Comparison of ENCODE assay signal across 12 cellular contexts in genomic region chr17:63646492-63646815, GRCh38. TPM values are rescaled to one million over a fixed set of nuclear protein-coding genes. Genes with fewer than 3 reads are reported as not detected.
DNase-seq lines count a peak whose midpoint lies in the region; ATAC-seq and TF ChIP-seq lines count a peak whose summit lies in the region.
"Had no signal": no experiment of that assay in that cellular context is flagged by ENCODE, and none has a peak within 500 bp of the region (broad histone marks: within the 10 kb centered on the region; RNA-seq: fewer than 3 reads in every experiment).

No MANE protein-coding gene starts in this region.

- H3K9me3 ChIP-seq in mammary epithelial cell (replicated peaks; ENCODE audit: insufficient read depth, low read length) = no peaks in the 10 kb centered on the region
- H3K9me3 ChIP-seq in CD8-positive, alpha-beta T cell (ENCODE audit: low read length) = no peaks in the 10 kb centered on the region
- H3K9me3 ChIP-seq: esophagus squamous epithelium had no signal

- CTCF ChIA-PET in mammary epithelial cell (lab: Charles Lee; ENCODE audit: low non-redundant PET) (interaction anchor here (0.7 kb wide), 1 partner anchor 86 kb away, joined by 3 read pairs; no protein-coding TSS in a partner anchor), WTC11 (lab: Charles Lee) (interaction anchor here (2.1 kb wide), 1 partner anchor 211 kb away, joined by 7 read pairs; no protein-coding TSS in a partner anchor)
- CTCF ChIA-PET in CD8-positive, alpha-beta T cell (lab: Charles Lee) = no interaction called here

- intact Hi-C loops in mammary epithelial cell (cut with micrococcal nuclease) = no loop called here
- intact Hi-C loops in CD8-positive, alpha-beta T cell (cut with DNase I, micrococcal nuclease) = loop anchor here in 1 of 2 experiments (5.0 kb wide), 1 partner anchor 789 kb away; no protein-coding TSS in a partner anchor

- ATAC-seq in GM19463 (IDR thresholded peaks at IDR 0.05; ENCODE audit: unreplicated experiment) (peak; percentile 84), HG03139 (IDR thresholded peaks at IDR 0.05; ENCODE audit: unreplicated experiment) (peak; percentile 73), WTC11 (no peak)
- ATAC-seq in CD8-positive, alpha-beta T cell = no peak
- ATAC-seq: naive thymus-derived CD8-positive, alpha-beta T cell had no signal

- POLR2A ChIA-PET in CD8-positive, alpha-beta T cell (lab: Charles Lee) = no interaction called here
- POLR2A ChIA-PET in WTC11 (lab: Charles Lee) = no interaction called here

- H4K20me1 ChIP-seq in mammary epithelial cell (ENCODE audit: insufficient read depth, low read length) = no peaks in the 10 kb centered on the region

- H3K4me3 Mint-ChIP-seq in HFFc6 (no peak overlapping the region), osteocyte (ENCODE audit: unreplicated experiment) (no peak overlapping the region), WTC11 (no peak overlapping the region)
- H3K4me3 Mint-ChIP-seq in CD8-positive, alpha-beta T cell = no peak overlapping the region

- H3K4me1 ChIP-seq in mammary epithelial cell (ENCODE audit: insufficient read depth, low read length) = peaks cover 30% of the 10 kb centered on the region
- H3K4me1 ChIP-seq in CD8-positive, alpha-beta T cell (ENCODE audit: insufficient read depth, low read length) = peaks cover 4% of the 10 kb centered on the region

- H3K4me3 ChIP-seq in mammary epithelial cell (replicated peaks in 1 of 3; ENCODE audit: insufficient read depth in 1 of 3, low read depth in 2 of 3, low read length in 3 of 3) = no peak overlapping the region
- H3K4me3 ChIP-seq in CD8-positive, alpha-beta T cell (ENCODE audit: low read depth, low read length) = no peak overlapping the region
- H3K4me3 ChIP-seq: esophagus squamous epithelium had no signal

- peak; percentile 67 for DNase-seq in GM13976 (ENCODE audit: low spot score)
- no peak for DNase-seq in mammary epithelial cell
- no peak for DNase-seq in HFFc6
- DNase-seq in osteocyte (ENCODE audit: extremely low spot score, unreplicated experiment) = no peak
- DNase-seq in CD8-positive, alpha-beta T cell = no peak
- no peak for DNase-seq in WTC11 (ENCODE audit: low spot score)
- DNase-seq: DMS79; esophagus squamous epithelium; naive thymus-derived CD8-positive, alpha-beta T cell; PC-3 had no signal

- no peaks in the 10 kb centered on the region for H3K36me3 ChIP-seq in mammary epithelial cell (ENCODE audit: insufficient read depth, low read length)
- peaks cover 18% of the 10 kb centered on the region for H3K36me3 ChIP-seq in CD8-positive, alpha-beta T cell (ENCODE audit: insufficient read depth, low read length)

- 100% methylated on average over 1 of the region's 1 CpG for WGBS in mammary epithelial cell (ENCODE audit: low coverage, missing lambda C conversion rate)

- H3K27ac ChIP-seq in mammary epithelial cell (ENCODE audit: insufficient read depth, low read depth, low read length) = no peak overlapping the region
- H3K27ac ChIP-seq in CD8-positive, alpha-beta T cell (ENCODE audit: low read depth, low read length) = no peak overlapping the region

- in situ Hi-C loops in GM13976 (cut with MboI; ENCODE audit: low sequenced_read_pairs, unreplicated experiment) (no loop called here), mammary epithelial cell (cut with MboI; ENCODE audit: low sequenced_read_pairs in 2 of 2) (no loop called here)

- no peaks in the 10 kb centered on the region for H3K27me3 ChIP-seq in mammary epithelial cell (ENCODE audit: insufficient read depth, low read length)
- no peaks in the 10 kb centered on the region for H3K27me3 ChIP-seq in CD8-positive, alpha-beta T cell (ENCODE audit: insufficient read depth, low read length)
- H3K27me3 ChIP-seq: esophagus squamous epithelium had no signal

- dilution Hi-C loops in mammary epithelial cell (cut with HindIII; ENCODE audit: low sequenced_read_pairs) = no loop called here

- H3K4me2 ChIP-seq in mammary epithelial cell (ENCODE audit: insufficient read depth, low read depth, low read length) = peak overlapping the region; percentile 5

- H3K79me2 ChIP-seq in mammary epithelial cell (ENCODE audit: insufficient read depth, low read length) = no peaks in the 10 kb centered on the region

- no TSS peak for BruUV-seq in mammary epithelial cell (replicated peaks; lab: Mats Ljungman, UMichigan)

- H3K27ac Mint-ChIP-seq in HFFc6 = no peak overlapping the region
- no peak overlapping the region for H3K27ac Mint-ChIP-seq in osteocyte (ENCODE audit: unreplicated experiment)
- no peak overlapping the region for H3K27ac Mint-ChIP-seq in CD8-positive, alpha-beta T cell
- H3K27ac Mint-ChIP-seq in WTC11 = no peak overlapping the region

- no peaks in the 10 kb centered on the region for H3K9me3 Mint-ChIP-seq in HFFc6
- H3K9me3 Mint-ChIP-seq in osteocyte (ENCODE audit: unreplicated experiment) = no peaks in the 10 kb centered on the region
- H3K9me3 Mint-ChIP-seq in CD8-positive, alpha-beta T cell = no peaks in the 10 kb centered on the region
- no peaks in the 10 kb centered on the region for H3K9me3 Mint-ChIP-seq in WTC11
- H3K9me3 Mint-ChIP-seq: naive thymus-derived CD8-positive, alpha-beta T cell had no signal

- H3K27me3 Mint-ChIP-seq in HFFc6 (ENCODE audit: insufficient read depth) (no peaks in the 10 kb centered on the region), osteocyte (ENCODE audit: unreplicated experiment) (no peaks in the 10 kb centered on the region), WTC11 (ENCODE audit: low read depth) (no peaks in the 10 kb centered on the region)
- no peaks in the 10 kb centered on the region for H3K27me3 Mint-ChIP-seq in CD8-positive, alpha-beta T cell (ENCODE audit: low read depth)
- H3K27me3 Mint-ChIP-seq: naive thymus-derived CD8-positive, alpha-beta T cell had no signal

- H3K4me1 Mint-ChIP-seq in HFFc6 (ENCODE audit: low read depth) (peaks cover 30% of the 10 kb centered on the region), osteocyte (ENCODE audit: unreplicated experiment) (no peaks in the 10 kb centered on the region), WTC11 (peaks cover 19% of the 10 kb centered on the region)
- peaks cover 20% of the 10 kb centered on the region for H3K4me1 Mint-ChIP-seq in CD8-positive, alpha-beta T cell (ENCODE audit: low read depth)

- no peak overlapping the region for H2AFZ ChIP-seq in mammary epithelial cell (ENCODE audit: low read depth, low read length)

- peaks cover 3% of the 10 kb centered on the region for H3K36me3 Mint-ChIP-seq in HFFc6 (ENCODE audit: low read depth)
- H3K36me3 Mint-ChIP-seq in osteocyte (ENCODE audit: unreplicated experiment) = peaks cover 23% of the 10 kb centered on the region
- peaks cover 67% of the 10 kb centered on the region for H3K36me3 Mint-ChIP-seq in CD8-positive, alpha-beta T cell
- peaks cover 2% of the 10 kb centered on the region; the same call in 1 of the 2 replicates for H3K36me3 Mint-ChIP-seq in WTC11

- no peak for TF ChIP-seq CTCF in GM13976 (IDR thresholded peaks at IDR 0.05; ENCODE audit: borderline replicate concordance, control extremely low read depth, extremely low read depth, insufficient read depth, missing control alignments)
- TF ChIP-seq CTCF in mammary epithelial cell (conservative IDR thresholded peaks at IDR 0.05 in 1 of 2, IDR thresholded peaks at IDR 0.05 in 1 of 2; ENCODE audit: extremely low read depth in 1 of 2, insufficient read depth in 1 of 2, low read depth in 1 of 2, low read length in 2 of 2) = no peak
- TF ChIP-seq CTCF in HFFc6 (IDR thresholded peaks at IDR 0.05) = no peak
- no peak for TF ChIP-seq CTCF in osteocyte (IDR thresholded peaks at IDR 0.05)
- no peak for TF ChIP-seq CTCF in CD8-positive, alpha-beta T cell (IDR thresholded peaks at IDR 0.05)
- no peak for TF ChIP-seq CTCF in WTC11 (IDR thresholded peaks at IDR 0.05)

- no peak overlapping the region for H3K9ac ChIP-seq in mammary epithelial cell (ENCODE audit: insufficient read depth, low read length)

TF ChIP-seq in WTC11, 78 proteins besides CTCF, POLR2A, EP300 and RAD21 (continues in another document):
- TF ChIP-seq ZNF121 (CRISPR knock-in tag; IDR thresholded peaks at IDR 0.05) (no peak), ZBTB21 (CRISPR knock-in tag; IDR thresholded peaks at IDR 0.05; ENCODE audit: borderline replicate concordance) (no peak)

RNA-seq across cellular contexts. Expression of gene MAP3K3, which starts 24.2 kb away (rescaled TPM):
- 10 to 100 TPM; 19.5 to 21.8 TPM for total RNA-seq in mammary epithelial cell
- polyA plus RNA-seq in mammary epithelial cell = 12.6 TPM
- polyA minus RNA-seq in mammary epithelial cell = 50.4 TPM
- 10 to 100 TPM; 24.2 to 31.5 (median 27.2) TPM for total RNA-seq in HFFc6 (2021; fragmentation: NEBNext Ultra II Directional; extraction: Animal tissue kit (Norgen Biotek cat#: 25700))
- total RNA-seq in osteocyte = 41.0 and 41.7 TPM in 2 replicates
- 10 to 100 TPM; 72.9 to 74.5 TPM for total RNA-seq in CD8-positive, alpha-beta T cell
- 21.8 to 25.7 TPM (median 22.5 TPM) in 3 replicates for total RNA-seq in WTC11 (2021)

RNA-seq across cellular contexts. Expression of gene TACO1, which starts 45.8 kb away (rescaled TPM):
- 10 to 100 TPM; 14.5 to 28.7 TPM for total RNA-seq in mammary epithelial cell
- 25.1 TPM for polyA plus RNA-seq in mammary epithelial cell
- polyA minus RNA-seq in mammary epithelial cell = 19.2 TPM
- total RNA-seq in HFFc6 (2021; fragmentation: NEBNext Ultra II Directional; extraction: Animal tissue kit (Norgen Biotek cat#: 25700)) = 10 to 100 TPM; 26.5 to 32.6 (median 30.9) TPM
- total RNA-seq in osteocyte = 20.9 and 23.8 TPM in 2 replicates
- 10 to 100 TPM; 13.7 to 15.9 TPM for total RNA-seq in CD8-positive, alpha-beta T cell
- total RNA-seq in WTC11 (2021) = 22.8 to 26.9 TPM (median 24.1 TPM) in 3 replicates

RNA-seq across cellular contexts. Expression of gene LIMD2, which starts 53.5 kb away (rescaled TPM):
- total RNA-seq in mammary epithelial cell (1 to 10 TPM in 1 of 2 donors, under 1 TPM in 1; 0.87 to 1.3 TPM), osteocyte (52.6 and 54.3 TPM in 2 replicates), WTC11 (2021) (83.4 to 91.8 TPM (median 88.4 TPM) in 3 replicates)
- 0.57 TPM for polyA plus RNA-seq in mammary epithelial cell
- polyA minus RNA-seq in mammary epithelial cell = not detected
- 1 to 10 TPM; 1.7 to 5.8 (median 4.1) TPM for total RNA-seq in HFFc6 (2021; fragmentation: NEBNext Ultra II Directional; extraction: Animal tissue kit (Norgen Biotek cat#: 25700))
- total RNA-seq in CD8-positive, alpha-beta T cell = 100 to 1,000 TPM; 828 to 849 TPM

Comparison
In these comparisons a context has a peak if more than half of its experiments do, and no peak if none do; other contexts are left out.
1. ATAC-seq: peak in GM19463 (single experiment) and HG03139 (single experiment); none in CD8-positive, alpha-beta T cell (single experiment) and WTC11 (single experiment).